In the genomic region with DNA sequence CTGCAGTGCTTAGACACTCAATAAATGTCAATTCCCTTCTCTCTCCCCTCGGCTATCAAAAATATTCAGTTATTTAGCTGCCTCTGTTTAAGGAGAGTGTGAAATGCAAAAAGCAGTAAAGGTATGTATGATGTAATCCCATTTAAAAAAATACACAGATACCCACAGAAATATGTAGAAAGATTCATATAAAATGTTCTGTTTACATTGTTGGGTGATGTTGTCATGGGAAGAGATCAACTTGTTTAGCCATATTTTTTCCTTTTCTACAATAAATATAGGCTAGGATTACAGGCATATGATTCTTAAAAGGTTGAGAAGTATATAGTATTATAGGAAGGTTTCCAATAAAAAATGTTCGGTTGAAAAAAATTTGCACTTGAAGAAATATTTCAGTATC, we compare ENCODE assay signal across 1 cellular context.
TF ChIP-seq lines count a peak whose summit lies in the region.

No MANE protein-coding gene starts in this region.

TF ChIP-seq in GM23338, 12 proteins besides CTCF, POLR2A, EP300 and RAD21 (continued from another document):
- TF ChIP-seq JUNB (IDR thresholded peaks at IDR 0.05; ENCODE audit: unreplicated experiment) (no peak), EZH2phosphoT487 (IDR thresholded peaks at IDR 0.05; ENCODE audit: unreplicated experiment) (no peak)
